Comparison of ENCODE assay signal across 18 cellular contexts in the genomic region with DNA sequence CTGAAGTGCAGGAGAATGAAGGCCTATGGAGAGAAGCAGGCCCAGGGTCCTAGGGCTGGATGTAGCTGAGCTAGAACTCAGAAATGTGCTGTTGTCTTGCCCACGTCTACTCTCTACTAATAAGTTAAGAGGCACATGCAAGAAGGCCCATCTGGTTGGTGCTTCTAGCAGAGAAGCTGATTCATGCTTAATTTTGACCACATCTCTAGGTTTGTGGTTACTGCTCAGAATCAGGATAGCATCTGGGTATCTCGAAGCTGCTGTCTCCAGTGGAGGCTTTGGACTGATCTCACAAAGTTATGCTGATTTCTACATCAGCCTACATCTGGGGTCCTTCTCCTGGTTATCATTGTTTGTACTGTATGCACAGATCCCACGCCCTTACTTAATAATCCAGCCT.
A peak's percentile ranks its signal among the peaks of the same experiment; 100 is the strongest.
DNase-seq lines count a peak whose midpoint lies in the region; TF ChIP-seq lines count a peak whose summit lies in the region.
"Had no signal": no experiment of that assay in that cellular context is flagged by ENCODE, and none has a peak within 500 bp of the region (broad histone marks: within the 10 kb centered on the region; RNA-seq: fewer than 3 reads in every experiment).

No MANE protein-coding gene starts in this region.

- H3K36me3 ChIP-seq in effector memory CD4-positive, alpha-beta T cell (ENCODE audit: control insufficient read depth, insufficient read depth, low read length), result no peaks in the 10 kb centered on the region
- H3K36me3 ChIP-seq: transverse colon had no signal

- H3K27me3 ChIP-seq in effector memory CD4-positive, alpha-beta T cell (replicated peaks; ENCODE audit: control insufficient read depth, insufficient read depth, low read length, poor library complexity, severe bottlenecking), result no peaks in the 10 kb centered on the region
- H3K27me3 ChIP-seq: hepatocyte, transverse colon had no signal

- CTCF ChIA-PET in activated naive CD4-positive, alpha-beta T cell treated with anti-CD3 and anti-CD28 coated beads, Interleukin-2, amount 10 ng/mL, durations not matched to agents 7 days and 5 days (lab: Charles Lee), result no interaction called here

- no peak overlapping the region for H3K27ac ChIP-seq in effector memory CD4-positive, alpha-beta T cell (ENCODE audit: insufficient read depth, low read length, poor library complexity, severe bottlenecking)
- H3K27ac ChIP-seq: epithelial cell of prostate, hepatocyte, transverse colon had no signal

- H3K9me3 Mint-ChIP-seq in T-helper 2 cell treated with Interferon-gamma antibody and Interleukin-4, amounts not matched to agents 5 μg/mL and 100 μg/mL, for 36 hours, result no peaks in the 10 kb centered on the region
- no peaks in the 10 kb centered on the region for H3K9me3 Mint-ChIP-seq in progenitor cell of endocrine pancreas (ENCODE audit: low read depth)
- no peaks in the 10 kb centered on the region for H3K9me3 Mint-ChIP-seq in activated naive CD4-positive, alpha-beta T cell treated with anti-CD3 and anti-CD28 coated beads, Interleukin-2, amount 10 ng/mL, durations not matched to agents 7 days and 5 days
- H3K9me3 Mint-ChIP-seq: activated naive CD4-positive, alpha-beta T cell treated with anti-CD3 and anti-CD28 coated beads, Interleukin-2, amount 50 U/mL, for 24 hours had no signal

- H3K9me3 ChIP-seq in effector memory CD4-positive, alpha-beta T cell (ENCODE audit: control insufficient read depth, low read length), result no peaks in the 10 kb centered on the region
- H3K9me3 ChIP-seq: transverse colon had no signal

- peaks cover 21% of the 10 kb centered on the region for H3K27me3 Mint-ChIP-seq in T-helper 2 cell treated with Interferon-gamma antibody and Interleukin-4, amounts not matched to agents 5 μg/mL and 100 μg/mL, for 36 hours (ENCODE audit: low read depth)
- H3K27me3 Mint-ChIP-seq in progenitor cell of endocrine pancreas, result peaks cover 2% of the 10 kb centered on the region
- peaks cover 7% of the 10 kb centered on the region for H3K27me3 Mint-ChIP-seq in activated naive CD4-positive, alpha-beta T cell treated with anti-CD3 and anti-CD28 coated beads, Interleukin-2, amount 10 ng/mL, durations not matched to agents 7 days and 5 days
- H3K27me3 Mint-ChIP-seq: activated naive CD4-positive, alpha-beta T cell treated with anti-CD3 and anti-CD28 coated beads, Interleukin-2, amount 50 U/mL, for 24 hours had no signal

- TF ChIP-seq CTCF in progenitor cell of endocrine pancreas (IDR thresholded peaks at IDR 0.05; ENCODE audit: unreplicated experiment), result no peak

- peak overlapping the region; percentile 64 for H3K27ac Mint-ChIP-seq in T-helper 2 cell treated with Interferon-gamma antibody and Interleukin-4, amounts not matched to agents 5 μg/mL and 100 μg/mL, for 36 hours
- H3K27ac Mint-ChIP-seq in progenitor cell of endocrine pancreas, result no peak overlapping the region
- H3K27ac Mint-ChIP-seq in activated naive CD4-positive, alpha-beta T cell treated with anti-CD3 and anti-CD28 coated beads, Interleukin-2, amount 10 ng/mL, durations not matched to agents 7 days and 5 days, result no peak overlapping the region
- H3K27ac Mint-ChIP-seq: activated naive CD4-positive, alpha-beta T cell treated with anti-CD3 and anti-CD28 coated beads, Interleukin-2, amount 50 U/mL, for 24 hours had no signal

- no peaks in the 10 kb centered on the region for H3K4me1 ChIP-seq in effector memory CD4-positive, alpha-beta T cell (ENCODE audit: control insufficient read depth, insufficient read depth, low read length, poor library complexity, severe bottlenecking)
- H3K4me1 ChIP-seq: transverse colon had no signal

- H3K36me3 Mint-ChIP-seq in T-helper 2 cell treated with Interferon-gamma antibody and Interleukin-4, amounts not matched to agents 5 μg/mL and 100 μg/mL, for 36 hours (ENCODE audit: low read depth), result no peaks in the 10 kb centered on the region
- H3K36me3 Mint-ChIP-seq in progenitor cell of endocrine pancreas (ENCODE audit: insufficient read depth), result no peaks in the 10 kb centered on the region
- no peaks in the 10 kb centered on the region for H3K36me3 Mint-ChIP-seq in activated naive CD4-positive, alpha-beta T cell treated with anti-CD3 and anti-CD28 coated beads, Interleukin-2, amount 10 ng/mL, durations not matched to agents 7 days and 5 days
- H3K36me3 Mint-ChIP-seq: activated naive CD4-positive, alpha-beta T cell treated with anti-CD3 and anti-CD28 coated beads, Interleukin-2, amount 50 U/mL, for 24 hours had no signal

- H3K4me3 Mint-ChIP-seq in T-helper 2 cell treated with Interferon-gamma antibody and Interleukin-4, amounts not matched to agents 5 μg/mL and 100 μg/mL, for 36 hours, result no peak overlapping the region
- no peak overlapping the region for H3K4me3 Mint-ChIP-seq in progenitor cell of endocrine pancreas (ENCODE audit: low read depth)
- no peak overlapping the region for H3K4me3 Mint-ChIP-seq in activated naive CD4-positive, alpha-beta T cell treated with anti-CD3 and anti-CD28 coated beads, Interleukin-2, amount 10 ng/mL, durations not matched to agents 7 days and 5 days
- H3K4me3 Mint-ChIP-seq: activated naive CD4-positive, alpha-beta T cell treated with anti-CD3 and anti-CD28 coated beads, Interleukin-2, amount 50 U/mL, for 24 hours had no signal

- peaks cover 20% of the 10 kb centered on the region for H3K4me1 Mint-ChIP-seq in T-helper 2 cell treated with Interferon-gamma antibody and Interleukin-4, amounts not matched to agents 5 μg/mL and 100 μg/mL, for 36 hours (ENCODE audit: low read depth)
- H3K4me1 Mint-ChIP-seq in progenitor cell of endocrine pancreas (ENCODE audit: low read depth), result no peaks in the 10 kb centered on the region
- no peaks in the 10 kb centered on the region for H3K4me1 Mint-ChIP-seq in activated naive CD4-positive, alpha-beta T cell treated with anti-CD3 and anti-CD28 coated beads, Interleukin-2, amount 10 ng/mL, durations not matched to agents 7 days and 5 days
- H3K4me1 Mint-ChIP-seq: activated naive CD4-positive, alpha-beta T cell treated with anti-CD3 and anti-CD28 coated beads, Interleukin-2, amount 50 U/mL, for 24 hours had no signal

- no peak overlapping the region for H3K4me3 ChIP-seq in effector memory CD4-positive, alpha-beta T cell (ENCODE audit: insufficient read depth, low read depth, low read length, poor library complexity, severe bottlenecking)
- H3K4me3 ChIP-seq: hepatocyte, K562, transverse colon had no signal

- DNase-seq in CMK (ENCODE audit: low read depth) (peak; percentile 25), HS-5 (ENCODE audit: low read depth) (peak; percentile 15), glomerular visceral epithelial cell (ENCODE audit: extremely low spot score) (peak; percentile 34), progenitor cell of endocrine pancreas (ENCODE audit: low spot score, unreplicated experiment) (no peak), NCI-H1092 treated with DMSO at 0.1 percent for 48 hours (lab: John Stamatoyannopoulos, UW) (no peak)
- peak; percentile 30 for DNase-seq in T-helper 2 cell treated with Interferon-gamma antibody and Interleukin-4, amounts not matched to agents 5 μg/mL and 100 μg/mL, for 36 hours (ENCODE audit: low spot score)
- DNase-seq in effector memory CD4-positive, alpha-beta T cell, result no peak
- no peak for DNase-seq in activated naive CD4-positive, alpha-beta T cell treated with anti-CD3 and anti-CD28 coated beads, Interleukin-2, amount 10 ng/mL, durations not matched to agents 7 days and 5 days
- DNase-seq: activated CD8-positive, alpha-beta memory T cell treated with anti-CD3 and anti-CD28 coated beads for 24 hours; DMS79 treated with DMSO at 0.1 percent for 48 hours; NCI-H2029 treated with DMSO at 0.1 percent for 48 hours; Right ventricle myocardium superior; stimulated activated CD4-positive, alpha-beta T cell treated with anti-CD3 and anti-CD28 coated beads, Interleukin-1b, Interleukin-23, amount 100 ng/mL, for 48 hours; transverse colon had no signal

Comparison
In these comparisons a context has a peak if more than half of its experiments do, and no peak if none do; other contexts are left out.
1. DNase-seq: peak in CMK (single experiment), HS-5 (single experiment), T-helper 2 cell treated with Interferon-gamma antibody and Interleukin-4, amounts not matched to agents 5 μg/mL and 100 μg/mL, for 36 hours (single experiment) and glomerular visceral epithelial cell (single experiment); none in progenitor cell of endocrine pancreas (single experiment), effector memory CD4-positive, alpha-beta T cell (0 of 3), NCI-H1092 treated with DMSO at 0.1 percent for 48 hours (single experiment) and activated naive CD4-positive, alpha-beta T cell treated with anti-CD3 and anti-CD28 coated beads, Interleukin-2, amount 10 ng/mL, durations not matched to agents 7 days and 5 days (single experiment).